Comparison of ENCODE assay signal across 15 cellular contexts in the genomic region with DNA sequence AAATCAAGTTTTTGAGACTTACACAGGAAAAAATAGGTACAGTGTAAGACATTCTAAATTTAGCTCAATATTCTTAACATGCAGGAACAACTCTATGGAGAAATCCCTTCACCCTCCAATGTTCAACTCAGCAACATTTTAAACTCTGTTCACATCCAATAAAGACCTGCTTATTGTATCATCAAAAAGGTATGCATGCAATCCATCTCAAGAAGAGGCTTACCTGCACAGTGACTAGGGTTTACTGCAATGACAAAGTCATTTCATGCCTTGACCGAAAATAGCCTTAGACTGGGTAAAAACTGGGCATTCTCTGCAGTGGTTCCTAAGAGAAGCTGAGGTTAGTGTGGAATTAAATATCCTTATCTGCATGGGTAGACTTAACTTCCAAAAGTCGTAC.
A peak's percentile ranks its signal among the peaks of the same experiment; 100 is the strongest.
DNase-seq lines count a peak whose midpoint lies in the region; ATAC-seq, FAIRE-seq and TF ChIP-seq lines count a peak whose summit lies in the region.
"Had no signal": no experiment of that assay in that cellular context is flagged by ENCODE, and none has a peak within 500 bp of the region (broad histone marks: within the 10 kb centered on the region; RNA-seq: fewer than 3 reads in every experiment).

No MANE protein-coding gene starts in this region.

- CTCF ChIA-PET in Calu3 (lab: Charles Lee) = no interaction called here
- CTCF ChIA-PET in PC-3 (lab: Charles Lee) = no interaction called here

- H3K4me1 Mint-ChIP-seq in Calu3 (ENCODE audit: low read depth, unreplicated experiment) (peaks cover 82% of the 10 kb centered on the region), type B pancreatic cell (ENCODE audit: unreplicated experiment) (peaks cover 33% of the 10 kb centered on the region)
- H3K4me1 Mint-ChIP-seq in activated T-helper 2 cell treated with anti-CD3 and anti-CD28 coated beads, Interferon-gamma antibody, Interleukin-2, Interleukin-4, amounts not matched to agents 10 μg/mL and 5 μg/mL and 100 μg/mL, durations not matched to agents 14 hours and 24 hours and 36 hours (ENCODE audit: low read depth) = peaks cover 13% of the 10 kb centered on the region

- no peaks in the 10 kb centered on the region for H4K20me1 ChIP-seq in PC-3 (ENCODE audit: low read length)
- H4K20me1 ChIP-seq: BLaER1 treated with 17β-estradiol and CSF1 and Interleukin-3, amounts not matched to agents 10 nM and 100 nM had no signal

- no peaks in the 10 kb centered on the region for H3K9me2 ChIP-seq in PC-3 (replicated peaks; ENCODE audit: low read length)

- H3K79me2 ChIP-seq in PC-3 (ENCODE audit: low read length) = peaks cover 8% of the 10 kb centered on the region

- H3K4me3 Mint-ChIP-seq in Calu3 (ENCODE audit: low read depth, unreplicated experiment) (no peak overlapping the region), type B pancreatic cell (no peak overlapping the region)
- no peak overlapping the region for H3K4me3 Mint-ChIP-seq in activated T-helper 2 cell treated with anti-CD3 and anti-CD28 coated beads, Interferon-gamma antibody, Interleukin-2, Interleukin-4, amounts not matched to agents 10 μg/mL and 5 μg/mL and 100 μg/mL, durations not matched to agents 14 hours and 24 hours and 36 hours (ENCODE audit: low read depth)
- H3K4me3 Mint-ChIP-seq: CD4-positive, CD25-positive, alpha-beta regulatory T cell had no signal

- H3K27ac ChIP-seq in PC-3 (ENCODE audit: low read length) = no peak overlapping the region
- no peak overlapping the region for H3K27ac ChIP-seq in left lung
- H3K27ac ChIP-seq in kidney (ENCODE audit: low read depth in 2 of 2, low read length in 2 of 2) = no peak overlapping the region
- H3K27ac ChIP-seq: BLaER1 treated with 17β-estradiol and CSF1 and Interleukin-3, amounts not matched to agents 10 nM and 100 nM; GM23248 had no signal

- H3K4me3 ChIP-seq in PC-3 (ENCODE audit: low read length) (no peak overlapping the region), left lung (no peak overlapping the region), kidney (ENCODE audit: low read length in 2 of 2) (no peak overlapping the region)
- H3K4me3 ChIP-seq: BLaER1 treated with 17β-estradiol and CSF1 and Interleukin-3, amounts not matched to agents 10 nM and 100 nM; GM12878; GM23248 had no signal

- H3K9ac ChIP-seq in PC-3 (ENCODE audit: low read length) = no peak overlapping the region
- no peak overlapping the region for H3K9ac ChIP-seq in kidney (ENCODE audit: low read length in 2 of 2)
- H3K9ac ChIP-seq: BLaER1 treated with 17β-estradiol and CSF1 and Interleukin-3, amounts not matched to agents 10 nM and 100 nM; GM23248 had no signal

- BruUV-seq in Calu3 (replicated peaks; lab: Mats Ljungman, UMichigan) (no TSS peak), PC-3 (replicated peaks; lab: Mats Ljungman, UMichigan) (no TSS peak)

- no peak for ATAC-seq in PC-3
- peak; percentile 15 for ATAC-seq in left lung
- no peak for ATAC-seq in HG02642 (IDR thresholded peaks at IDR 0.05; ENCODE audit: poor library complexity, unreplicated experiment)
- ATAC-seq: GM12878 had no signal

- peaks cover 41% of the 10 kb centered on the region for H3K4me1 ChIP-seq in PC-3 (ENCODE audit: insufficient read depth, low read length)
- H3K4me1 ChIP-seq in left lung = peaks cover 18 to 21% of the 10 kb centered on the region in 2 donors
- H3K4me1 ChIP-seq in kidney (ENCODE audit: control insufficient read depth in 1 of 2, insufficient read depth in 1 of 2, low read depth in 1 of 2, low read length in 2 of 2) = peaks cover 10 to 32% of the 10 kb centered on the region in 2 donors

- no peak for TF ChIP-seq CTCF in Calu3 (IDR thresholded peaks at IDR 0.05; ENCODE audit: unreplicated experiment)
- TF ChIP-seq CTCF in PC-3 (conservative IDR thresholded peaks at IDR 0.05; ENCODE audit: low read depth, low read length) = no peak
- TF ChIP-seq CTCF in left lung (IDR thresholded peaks at IDR 0.05) = no peak
- TF ChIP-seq CTCF in type B pancreatic cell (conservative IDR thresholded peaks at IDR 0.05) = no peak
- TF ChIP-seq CTCF in kidney (IDR thresholded peaks at IDR 0.05; ENCODE audit: borderline replicate concordance, extremely low read depth, insufficient read depth) = no peak

- H3K36me3 Mint-ChIP-seq in Calu3 (ENCODE audit: insufficient read depth, unreplicated experiment) (peaks cover 29% of the 10 kb centered on the region), type B pancreatic cell (peaks cover 6% of the 10 kb centered on the region)
- no peaks in the 10 kb centered on the region for H3K36me3 Mint-ChIP-seq in activated T-helper 2 cell treated with anti-CD3 and anti-CD28 coated beads, Interferon-gamma antibody, Interleukin-2, Interleukin-4, amounts not matched to agents 10 μg/mL and 5 μg/mL and 100 μg/mL, durations not matched to agents 14 hours and 24 hours and 36 hours (ENCODE audit: low read depth)
- H3K36me3 Mint-ChIP-seq: CD4-positive, CD25-positive, alpha-beta regulatory T cell had no signal

- intact Hi-C loops in Calu3 (cut with micrococcal nuclease; ENCODE audit: unreplicated experiment) = no loop called here
- intact Hi-C loops in PC-3 (cut with micrococcal nuclease) = loop anchor here (5.0 kb wide), 1 partner anchor 171 kb away; no protein-coding TSS in a partner anchor
- intact Hi-C loops in left lung (cut with DNase I) = no loop called here
- intact Hi-C loops in kidney (cut with DNase I) = no loop called here
- intact Hi-C loops in activated T-helper 2 cell treated with anti-CD3 and anti-CD28 coated beads, Interferon-gamma antibody, Interleukin-2, Interleukin-4, amounts not matched to agents 10 μg/mL and 5 μg/mL and 100 μg/mL, durations not matched to agents 14 hours and 24 hours and 36 hours (cut with micrococcal nuclease) = no loop called here

- H3K27ac Mint-ChIP-seq in Calu3 (ENCODE audit: unreplicated experiment) = peak overlapping the region; percentile 70
- H3K27ac Mint-ChIP-seq in type B pancreatic cell = peak overlapping the region; percentile 63
- no peak overlapping the region for H3K27ac Mint-ChIP-seq in activated T-helper 2 cell treated with anti-CD3 and anti-CD28 coated beads, Interferon-gamma antibody, Interleukin-2, Interleukin-4, amounts not matched to agents 10 μg/mL and 5 μg/mL and 100 μg/mL, durations not matched to agents 14 hours and 24 hours and 36 hours
- H3K27ac Mint-ChIP-seq: CD4-positive, CD25-positive, alpha-beta regulatory T cell had no signal

- POLR2A ChIA-PET in PC-3 (lab: Charles Lee; ENCODE audit: unreplicated experiment) = no interaction called here

- no peaks in the 10 kb centered on the region for H3F3A ChIP-seq in PC-3 (ENCODE audit: low read length, unreplicated experiment)

- no peaks in the 10 kb centered on the region for H3K9me3 ChIP-seq in PC-3 (ENCODE audit: low read length)
- no peaks in the 10 kb centered on the region for H3K9me3 ChIP-seq in left lung
- no peaks in the 10 kb centered on the region for H3K9me3 ChIP-seq in kidney (ENCODE audit: control insufficient read depth in 1 of 2, low read length in 2 of 2)

- no peak for FAIRE-seq in kidney (lab: Jason Lieb, UNC)
- FAIRE-seq: GM12878, GM18507, H54 had no signal

- H3K36me3 ChIP-seq in PC-3 (ENCODE audit: low read depth, low read length) (no peaks in the 10 kb centered on the region), left lung (no peaks in the 10 kb centered on the region), kidney (ENCODE audit: control insufficient read depth in 1 of 2, insufficient read depth in 2 of 2, low read length in 2 of 2) (no peaks in the 10 kb centered on the region)
- H3K36me3 ChIP-seq: BLaER1 treated with 17β-estradiol and CSF1 and Interleukin-3, amounts not matched to agents 10 nM and 100 nM had no signal

- H3K27me3 Mint-ChIP-seq in Calu3 (ENCODE audit: unreplicated experiment) (no peaks in the 10 kb centered on the region), type B pancreatic cell (no peaks in the 10 kb centered on the region)
- no peaks in the 10 kb centered on the region for H3K27me3 Mint-ChIP-seq in activated T-helper 2 cell treated with anti-CD3 and anti-CD28 coated beads, Interferon-gamma antibody, Interleukin-2, Interleukin-4, amounts not matched to agents 10 μg/mL and 5 μg/mL and 100 μg/mL, durations not matched to agents 14 hours and 24 hours and 36 hours (ENCODE audit: low read depth)
- H3K27me3 Mint-ChIP-seq: CD4-positive, CD25-positive, alpha-beta regulatory T cell had no signal

- DNase-seq in Calu3 (no peak), PC-3 (peak; percentile 27), left lung (no peak), type B pancreatic cell (ENCODE audit: extremely low spot score, unreplicated experiment) (no peak), kidney (no peak)
- DNase-seq in activated T-helper 2 cell treated with anti-CD3 and anti-CD28 coated beads, Interferon-gamma antibody, Interleukin-2, Interleukin-4, amounts not matched to agents 10 μg/mL and 5 μg/mL and 100 μg/mL, durations not matched to agents 14 hours and 24 hours and 36 hours (ENCODE audit: low spot score) = no peak
- DNase-seq: ACHN; CD4-positive, CD25-positive, alpha-beta regulatory T cell; DMS79; GM23248 had no signal

- H3K9me3 Mint-ChIP-seq in Calu3 (ENCODE audit: low read depth, unreplicated experiment) = peaks cover 2% of the 10 kb centered on the region
- H3K9me3 Mint-ChIP-seq in type B pancreatic cell = peaks cover 4% of the 10 kb centered on the region
- H3K9me3 Mint-ChIP-seq in activated T-helper 2 cell treated with anti-CD3 and anti-CD28 coated beads, Interferon-gamma antibody, Interleukin-2, Interleukin-4, amounts not matched to agents 10 μg/mL and 5 μg/mL and 100 μg/mL, durations not matched to agents 14 hours and 24 hours and 36 hours = no peaks in the 10 kb centered on the region

- H3K4me2 ChIP-seq in PC-3 (ENCODE audit: low read length) = no peak overlapping the region

- H2AFZ ChIP-seq in PC-3 (ENCODE audit: low read length) = no peak overlapping the region
- H2AFZ ChIP-seq: GM23248 had no signal

- H3K27me3 ChIP-seq in PC-3 (ENCODE audit: low read length) (no peaks in the 10 kb centered on the region), left lung (no peaks in the 10 kb centered on the region)
